ENCODE assay signal across 8 cellular contexts in genomic region chr1:116151739-116152576, GRCh38. TPM values are rescaled to one million over a fixed set of nuclear protein-coding genes. Genes with fewer than 3 reads are reported as not detected.
DNase-seq lines count a peak whose midpoint lies in the region; ATAC-seq, FAIRE-seq and TF ChIP-seq lines count a peak whose summit lies in the region.

No MANE protein-coding gene starts in this region.

- DNase-seq in NCI-H2029 treated with DMSO at 0.1 percent for 48 hours (lab: John Stamatoyannopoulos, UW) (peak; percentile 13), bronchial epithelial cell (ENCODE audit: low read depth) (peak; percentile 50), iris pigment epithelial cell (ENCODE audit: low read depth) (peak; percentile 75)
- peak; percentile 60 to 69 (median 62) for DNase-seq in stimulated activated CD4-positive, alpha-beta T cell treated with anti-CD3 and anti-CD28 coated beads, Interleukin-12 subunit alpha, Interleukin-12 subunit beta, amount 100 ng/mL, for 48 hours (ENCODE audit: low read depth in 2 of 3, low spot score in 1 of 3)

- H3K36me3 ChIP-seq in bronchial epithelial cell (ENCODE audit: control insufficient read depth, insufficient read depth, low read length): no peaks in the 10 kb centered on the region

- ATAC-seq in GM18502 (IDR thresholded peaks at IDR 0.05; ENCODE audit: poor library complexity, unreplicated experiment) (peak; percentile 99), HG02981 (IDR thresholded peaks at IDR 0.05; ENCODE audit: unreplicated experiment) (peak; percentile 97)

- no peaks in the 10 kb centered on the region for H3K27me3 ChIP-seq in bronchial epithelial cell (ENCODE audit: control insufficient read depth, insufficient read depth, low read length)

- H3K27ac ChIP-seq in 22Rv1 (no peak overlapping the region), VCaP (peak overlapping the region; percentile 62; the same call in 1 of the 2 replicates)

- peak overlapping the region; percentile 28 for H3K4me3 ChIP-seq in bronchial epithelial cell (ENCODE audit: low read depth, low read length)

- TF ChIP-seq CTCF in 22Rv1 (IDR thresholded peaks at IDR 0.05) (peak; percentile 96), VCaP (conservative IDR thresholded peaks at IDR 0.05) (peak; percentile 95), bronchial epithelial cell (IDR thresholded peaks at IDR 0.05; ENCODE audit: insufficient read depth, low read length, severe bottlenecking) (peak; percentile 94)

- no peak for FAIRE-seq in bronchial epithelial cell (lab: Jason Lieb, UNC)

RNA-seq across cellular contexts. Expression of gene MAB21L3, which starts 40.8 kb away (rescaled TPM):
- 0.53 and 1.9 TPM in 2 replicates for total RNA-seq in bronchial epithelial cell

Comparison
In these comparisons a context has a peak if more than half of its experiments do, and no peak if none do; other contexts are left out.
1. DNase-seq: peak in every context shown above with its lines; median percentile 75 in iris pigment epithelial cell; 62 in stimulated activated CD4-positive, alpha-beta T cell treated with anti-CD3 and anti-CD28 coated beads, Interleukin-12 subunit alpha, Interleukin-12 subunit beta, amount 100 ng/mL, for 48 hours; 50 in bronchial epithelial cell; 13 in NCI-H2029 treated with DMSO at 0.1 percent for 48 hours.